13 cellular contexts compared by ENCODE assay signal in the genomic region with DNA sequence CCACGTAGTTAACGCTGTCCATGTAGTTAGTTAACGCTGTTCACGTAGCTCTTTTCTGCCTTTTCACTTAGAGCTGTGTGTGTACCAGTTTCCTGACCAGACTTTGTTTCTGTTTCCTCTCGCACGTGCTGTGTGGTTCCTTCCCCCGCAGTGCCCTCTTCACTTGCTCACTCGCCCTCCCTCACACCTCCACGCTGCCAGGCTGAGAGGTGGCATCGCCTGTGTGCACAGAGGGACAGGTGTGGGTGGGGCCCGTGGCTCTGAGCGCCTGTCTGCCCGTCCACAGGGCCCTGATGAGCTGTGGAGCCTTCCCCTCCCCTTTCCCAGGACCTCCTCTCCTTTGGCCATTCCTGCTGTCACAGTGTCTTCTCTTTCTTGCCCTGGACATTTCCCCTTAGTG.
"Had no signal": no experiment of that assay in that cellular context is flagged by ENCODE, and none has a peak within 500 bp of the region (broad histone marks: within the 10 kb centered on the region; RNA-seq: fewer than 3 reads in every experiment).

No MANE protein-coding gene starts in this region.

- H3K27ac Mint-ChIP-seq: neural progenitor cell had no signal

- H3K4me3 ChIP-seq: breast epithelium, heart left ventricle, neural progenitor cell, skin epidermis, transverse colon had no signal

- H3K9me3 Mint-ChIP-seq: activated naive CD4-positive, alpha-beta T cell treated with anti-CD3 and anti-CD28 coated beads, Interleukin-2, amount 50 U/mL, for 72 hours; neural progenitor cell had no signal

- DNase-seq: activated CD4-positive, alpha-beta T cell treated with anti-CD3 and anti-CD28 coated beads, Interleukin-2, amount 50 U/mL, for 48 hours; activated CD8-positive, alpha-beta memory T cell treated with anti-CD3 and anti-CD28 coated beads, Interleukin-2, amount 50 U/mL, for 48 hours; aorta; foreskin keratinocyte; heart left ventricle; mammary epithelial cell; transverse colon had no signal

- H3K27me3 ChIP-seq: breast epithelium, foreskin keratinocyte, heart left ventricle, neural progenitor cell, transverse colon had no signal

- H3K27ac ChIP-seq: breast epithelium, foreskin keratinocyte, heart left ventricle, neural progenitor cell, parathyroid adenoma, skin epidermis, transverse colon had no signal

- H3K4me3 Mint-ChIP-seq: neural progenitor cell had no signal

- H2AFZ ChIP-seq: neural progenitor cell, parathyroid adenoma had no signal

- H3K4me1 ChIP-seq: breast epithelium, foreskin keratinocyte, neural progenitor cell, parathyroid adenoma, transverse colon had no signal

- H3K9ac ChIP-seq: neural progenitor cell, parathyroid adenoma had no signal

- H3K4me2 ChIP-seq: neural progenitor cell had no signal

- H3K4me1 Mint-ChIP-seq: neural progenitor cell had no signal

- ATAC-seq: activated CD4-positive, CD25-positive, alpha-beta regulatory T cell treated with anti-CD3 and anti-CD28 coated beads, Interleukin-2, amount 50 U/mL, for 24 hours; activated naive CD4-positive, alpha-beta T cell treated with anti-CD3 and anti-CD28 coated beads, Interleukin-2, amount 50 U/mL, for 72 hours; foreskin keratinocyte had no signal
